In the genomic region with DNA sequence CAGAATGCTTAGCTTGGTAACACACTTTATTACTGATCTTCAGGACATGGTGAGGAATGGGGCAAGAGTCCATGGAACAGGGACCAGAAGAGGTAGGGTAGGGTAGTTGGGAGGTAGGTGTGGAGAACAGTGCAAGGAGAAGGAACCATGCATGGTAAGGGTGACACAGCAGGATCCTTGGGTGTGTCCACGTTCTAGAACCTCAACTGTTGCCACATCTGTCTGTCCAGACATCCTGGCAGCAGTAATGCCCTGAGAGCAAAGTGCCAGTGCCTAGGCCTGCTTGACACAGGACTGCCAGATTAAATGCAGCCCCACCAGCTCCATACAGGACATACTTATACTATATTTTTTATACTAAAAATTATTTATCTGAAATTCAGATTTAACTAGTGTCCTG, we compare ENCODE assay signal across 22 cellular contexts. TPM values are rescaled to one million over a fixed set of nuclear protein-coding genes. Genes with fewer than 3 reads are reported as not detected.
DNase-seq lines count a peak whose midpoint lies in the region; ATAC-seq and TF ChIP-seq lines count a peak whose summit lies in the region.
"Had no signal": no experiment of that assay in that cellular context is flagged by ENCODE, and none has a peak within 500 bp of the region (broad histone marks: within the 10 kb centered on the region; RNA-seq: fewer than 3 reads in every experiment).

No MANE protein-coding gene starts in this region.

- peaks cover 8% of the 10 kb centered on the region for H3K36me3 ChIP-seq in upper lobe of right lung

- no peaks in the 10 kb centered on the region for H3K9me3 ChIP-seq in upper lobe of right lung
- H3K9me3 ChIP-seq: Caco-2, heart right ventricle, MG63, thoracic aorta had no signal

- peak; percentile 77 for DNase-seq in cardiac septum (ENCODE audit: low spot score)
- no peak for DNase-seq in left cardiac atrium
- peak; percentile 38 for DNase-seq in NOMO-1 treated with dmso at 0.1 percent for 144 hours (lab: John Stamatoyannopoulos, UW; ENCODE audit: unreplicated experiment)
- DNase-seq in fibroblast of villous mesenchyme (ENCODE audit: low read depth): peak; percentile 13
- DNase-seq in upper lobe of right lung: no peak
- no peak for DNase-seq in DMS153 treated with DMSO at 0.1 percent for 48 hours (lab: John Stamatoyannopoulos, UW; ENCODE audit: unreplicated experiment)
- DNase-seq in NCI-H2029 (lab: John Stamatoyannopoulos, UW): no peak
- DNase-seq: activated CD4-positive, alpha-beta T cell treated with anti-CD3 and anti-CD28 coated beads for 4 hours; activated gamma-delta T cell; Caco-2; central memory CD4-positive, alpha-beta T cell; H9; heart right ventricle; immature natural killer cell; MG63; NCI-H2029 treated with DMSO at 0.1 percent for 48 hours; NCI-H446; right cardiac atrium; stimulated activated naive B cell treated with anti-CD40 and anti-IgM and Interleukin-4, amounts not matched to agents 10 μg/mL and 1 μg/mL and 100 μg/mL, for 72 hours had no signal

- no peak for TF ChIP-seq CTCF in fibroblast of villous mesenchyme (IDR thresholded peaks at IDR 0.05; ENCODE audit: insufficient read depth, low read depth, low read length)
- no peak for TF ChIP-seq CTCF in upper lobe of right lung (IDR thresholded peaks at IDR 0.05)

- ATAC-seq in left cardiac atrium (no peak), upper lobe of right lung (peak; percentile 77), GM21526 (IDR thresholded peaks at IDR 0.05; ENCODE audit: low FRiP score, unreplicated experiment) (no peak)
- ATAC-seq: right cardiac atrium; stimulated activated naive B cell treated with anti-CD40 and anti-IgM and Interleukin-4, amounts not matched to agents 10 μg/mL and 1 μg/mL and 100 μg/mL, for 72 hours had no signal

- H3K4me1 ChIP-seq in upper lobe of right lung: no peaks in the 10 kb centered on the region
- H3K4me1 ChIP-seq: Caco-2 had no signal

- no peaks in the 10 kb centered on the region for H3K27me3 ChIP-seq in upper lobe of right lung
- H3K27me3 ChIP-seq: heart right ventricle, MG63 had no signal

- no peak overlapping the region for H3K27ac ChIP-seq in upper lobe of right lung
- H3K27ac ChIP-seq: heart right ventricle, thoracic aorta had no signal

- no peak overlapping the region for H3K4me3 ChIP-seq in fibroblast of villous mesenchyme (ENCODE audit: low read depth, low read length)
- H3K4me3 ChIP-seq in upper lobe of right lung: no peak overlapping the region
- H3K4me3 ChIP-seq: heart right ventricle, lung, MG63, thoracic aorta had no signal

- intact Hi-C loops in cardiac septum (cut with DNase I): no loop called here
- intact Hi-C loops in left cardiac atrium (cut with DNase I): no loop called here
- intact Hi-C loops in upper lobe of right lung (cut with DNase I): no loop called here

RNA-seq across cellular contexts. Expression of gene DMAP1, which starts 13.9 kb away (rescaled TPM):
- 27.7 TPM for total RNA-seq in cardiac septum
- 10 to 100 TPM; 23.6 to 25.4 TPM for total RNA-seq in left cardiac atrium
- 14.7 and 19.0 TPM in 2 replicates for total RNA-seq in fibroblast of villous mesenchyme
- 34.0 TPM for total RNA-seq in upper lobe of right lung

Comparison
In these comparisons a context has a peak if more than half of its experiments do, and no peak if none do; other contexts are left out.
1. DNase-seq: peak in cardiac septum (single experiment), NOMO-1 treated with dmso at 0.1 percent for 144 hours (single experiment) and fibroblast of villous mesenchyme (single experiment); none in left cardiac atrium (single experiment), upper lobe of right lung (single experiment), DMS153 treated with DMSO at 0.1 percent for 48 hours (single experiment) and NCI-H2029 (single experiment).